1 cellular context compared by ENCODE assay signal in the genomic region with DNA sequence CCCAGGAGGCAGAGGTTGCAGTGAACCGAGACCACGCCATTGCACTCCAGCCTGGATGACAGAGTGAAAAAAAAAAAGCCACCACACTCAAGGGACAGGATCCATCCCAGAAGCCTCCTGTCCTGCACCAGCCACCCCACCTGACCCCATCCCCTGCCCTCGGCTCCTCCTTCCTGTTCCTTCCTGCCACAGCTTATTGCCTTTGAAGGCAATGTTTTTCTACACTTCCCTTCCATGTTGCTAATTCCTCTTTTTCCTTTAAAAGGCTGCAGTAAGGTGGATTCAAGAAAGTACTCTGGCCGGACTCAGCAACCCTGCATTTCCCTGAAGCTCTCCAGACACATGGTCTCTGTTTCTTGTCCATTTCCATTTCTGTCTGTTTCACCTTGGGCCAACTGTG.
TF ChIP-seq lines count a peak whose summit lies in the region.

No MANE protein-coding gene starts in this region.

TF ChIP-seq in WTC11, 78 proteins besides CTCF, POLR2A, EP300 and RAD21 (continued from another document):
- TF ChIP-seq AR (CRISPR knock-in tag; IDR thresholded peaks at IDR 0.05) = no peak
- TF ChIP-seq HMGA2 (CRISPR knock-in tag; IDR thresholded peaks at IDR 0.05) = no peak
- TF ChIP-seq ZNF396 (CRISPR knock-in tag; IDR thresholded peaks at IDR 0.05; ENCODE audit: borderline replicate concordance) = no peak
- TF ChIP-seq ZNF219 (CRISPR knock-in tag; IDR thresholded peaks at IDR 0.05; ENCODE audit: borderline replicate concordance) = no peak
- no peak for TF ChIP-seq CREB1 (CRISPR knock-in tag; IDR thresholded peaks at IDR 0.05)
- TF ChIP-seq ZNF232 (CRISPR knock-in tag; IDR thresholded peaks at IDR 0.05) = no peak
- no peak for TF ChIP-seq KAT7 (CRISPR knock-in tag; IDR thresholded peaks at IDR 0.05; ENCODE audit: borderline replicate concordance)
- TF ChIP-seq, protein P1, sequence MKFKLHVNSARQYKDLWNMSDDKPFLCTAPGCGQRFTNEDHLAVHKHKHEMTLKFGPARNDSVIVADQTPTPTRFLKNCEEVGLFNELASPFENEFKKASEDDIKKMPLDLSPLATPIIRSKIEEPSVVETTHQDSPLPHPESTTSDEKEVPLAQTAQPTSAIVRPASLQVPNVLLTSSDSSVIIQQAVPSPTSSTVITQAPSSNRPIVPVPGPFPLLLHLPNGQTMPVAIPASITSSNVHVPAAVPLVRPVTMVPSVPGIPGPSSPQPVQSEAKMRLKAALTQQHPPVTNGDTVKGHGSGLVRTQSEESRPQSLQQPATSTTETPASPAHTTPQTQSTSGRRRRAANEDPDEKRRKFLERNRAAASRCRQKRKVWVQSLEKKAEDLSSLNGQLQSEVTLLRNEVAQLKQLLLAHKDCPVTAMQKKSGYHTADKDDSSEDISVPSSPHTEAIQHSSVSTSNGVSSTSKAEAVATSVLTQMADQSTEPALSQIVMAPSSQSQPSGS (CRISPR knock-in tag; IDR thresholded peaks at IDR 0.05; ENCODE audit: borderline replicate concordance, low read depth) = no peak
- no peak for TF ChIP-seq ZNF671 (CRISPR knock-in tag; IDR thresholded peaks at IDR 0.05)
- TF ChIP-seq TEAD4 (CRISPR knock-in tag; IDR thresholded peaks at IDR 0.05) = no peak
- TF ChIP-seq ZNF416 (CRISPR knock-in tag; IDR thresholded peaks at IDR 0.05) = no peak
- TF ChIP-seq EMX1 (CRISPR knock-in tag; IDR thresholded peaks at IDR 0.05) = no peak
- TF ChIP-seq, protein P2, sequence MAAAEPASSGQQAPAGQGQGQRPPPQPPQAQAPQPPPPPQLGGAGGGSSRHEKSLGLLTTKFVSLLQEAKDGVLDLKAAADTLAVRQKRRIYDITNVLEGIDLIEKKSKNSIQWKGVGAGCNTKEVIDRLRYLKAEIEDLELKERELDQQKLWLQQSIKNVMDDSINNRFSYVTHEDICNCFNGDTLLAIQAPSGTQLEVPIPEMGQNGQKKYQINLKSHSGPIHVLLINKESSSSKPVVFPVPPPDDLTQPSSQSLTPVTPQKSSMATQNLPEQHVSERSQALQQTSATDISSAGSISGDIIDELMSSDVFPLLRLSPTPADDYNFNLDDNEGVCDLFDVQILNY (CRISPR knock-in tag; IDR thresholded peaks at IDR 0.05) = no peak
- no peak for TF ChIP-seq FOXP4 (CRISPR knock-in tag; IDR thresholded peaks at IDR 0.05)
- TF ChIP-seq, protein P3, sequence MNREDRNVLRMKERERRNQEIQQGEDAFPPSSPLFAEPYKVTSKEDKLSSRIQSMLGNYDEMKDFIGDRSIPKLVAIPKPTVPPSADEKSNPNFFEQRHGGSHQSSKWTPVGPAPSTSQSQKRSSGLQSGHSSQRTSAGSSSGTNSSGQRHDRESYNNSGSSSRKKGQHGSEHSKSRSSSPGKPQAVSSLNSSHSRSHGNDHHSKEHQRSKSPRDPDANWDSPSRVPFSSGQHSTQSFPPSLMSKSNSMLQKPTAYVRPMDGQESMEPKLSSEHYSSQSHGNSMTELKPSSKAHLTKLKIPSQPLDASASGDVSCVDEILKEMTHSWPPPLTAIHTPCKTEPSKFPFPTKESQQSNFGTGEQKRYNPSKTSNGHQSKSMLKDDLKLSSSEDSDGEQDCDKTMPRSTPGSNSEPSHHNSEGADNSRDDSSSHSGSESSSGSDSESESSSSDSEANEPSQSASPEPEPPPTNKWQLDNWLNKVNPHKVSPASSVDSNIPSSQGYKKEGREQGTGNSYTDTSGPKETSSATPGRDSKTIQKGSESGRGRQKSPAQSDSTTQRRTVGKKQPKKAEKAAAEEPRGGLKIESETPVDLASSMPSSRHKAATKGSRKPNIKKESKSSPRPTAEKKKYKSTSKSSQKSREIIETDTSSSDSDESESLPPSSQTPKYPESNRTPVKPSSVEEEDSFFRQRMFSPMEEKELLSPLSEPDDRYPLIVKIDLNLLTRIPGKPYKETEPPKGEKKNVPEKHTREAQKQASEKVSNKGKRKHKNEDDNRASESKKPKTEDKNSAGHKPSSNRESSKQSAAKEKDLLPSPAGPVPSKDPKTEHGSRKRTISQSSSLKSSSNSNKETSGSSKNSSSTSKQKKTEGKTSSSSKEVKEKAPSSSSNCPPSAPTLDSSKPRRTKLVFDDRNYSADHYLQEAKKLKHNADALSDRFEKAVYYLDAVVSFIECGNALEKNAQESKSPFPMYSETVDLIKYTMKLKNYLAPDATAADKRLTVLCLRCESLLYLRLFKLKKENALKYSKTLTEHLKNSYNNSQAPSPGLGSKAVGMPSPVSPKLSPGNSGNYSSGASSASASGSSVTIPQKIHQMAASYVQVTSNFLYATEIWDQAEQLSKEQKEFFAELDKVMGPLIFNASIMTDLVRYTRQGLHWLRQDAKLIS (CRISPR knock-in tag; IDR thresholded peaks at IDR 0.05; ENCODE audit: borderline replicate concordance) = no peak
- TF ChIP-seq PREB (CRISPR knock-in tag; IDR thresholded peaks at IDR 0.05; ENCODE audit: borderline replicate concordance) = no peak
- no peak for TF ChIP-seq ZBTB43 (CRISPR knock-in tag; IDR thresholded peaks at IDR 0.05)
